16 cellular contexts compared by ENCODE assay signal in the genomic region with DNA sequence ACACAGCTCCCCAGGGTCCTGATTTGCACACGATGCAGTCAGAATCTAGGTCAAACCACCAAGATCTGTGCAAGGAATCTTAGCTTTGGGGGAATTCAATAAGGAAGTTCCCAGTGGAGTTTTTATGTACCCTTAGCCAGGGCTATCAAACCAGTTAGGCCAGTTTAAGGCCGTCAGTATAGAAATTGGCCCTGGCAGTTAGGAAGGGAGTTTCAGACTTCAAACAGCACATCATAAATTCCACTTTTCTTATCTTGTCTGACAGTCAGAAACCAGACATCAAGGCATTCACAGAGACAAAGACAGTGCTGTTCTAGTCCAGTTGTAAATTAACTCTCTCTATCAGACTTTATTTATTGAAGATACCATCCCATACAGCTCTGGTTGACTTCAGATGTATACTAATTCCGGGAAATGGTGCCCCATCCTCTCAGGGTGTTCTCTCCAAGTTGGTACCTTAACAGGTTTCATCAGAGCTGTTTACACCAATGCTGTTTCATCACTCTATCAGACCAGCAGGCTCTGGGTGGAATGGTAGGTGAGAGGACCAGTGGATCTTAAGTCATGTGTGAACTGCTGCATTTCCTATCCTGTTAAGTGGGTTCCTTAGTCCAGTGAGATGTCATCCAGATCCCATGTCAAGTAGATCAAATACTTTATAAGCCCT.
DNase-seq lines count a peak whose midpoint lies in the region; ATAC-seq and TF ChIP-seq lines count a peak whose summit lies in the region.
"Had no signal": no experiment of that assay in that cellular context is flagged by ENCODE, and none has a peak within 500 bp of the region (broad histone marks: within the 10 kb centered on the region; RNA-seq: fewer than 3 reads in every experiment).

No MANE protein-coding gene starts in this region.

- no peak overlapping the region for H2BK15ac ChIP-seq in mesendoderm (replicated peaks; ENCODE audit: low read depth)

- no peaks in the 10 kb centered on the region for H3K36me3 ChIP-seq in mesendoderm (ENCODE audit: control insufficient read depth, insufficient read depth, low read length)
- H3K36me3 ChIP-seq: thoracic aorta had no signal

- H3K27me3 ChIP-seq in mesendoderm (ENCODE audit: insufficient read depth, low read length, poor library complexity): no peaks in the 10 kb centered on the region

- no peak overlapping the region for H3K18ac ChIP-seq in mesendoderm (ENCODE audit: low read length)

- H3K79me2 ChIP-seq in mesendoderm (ENCODE audit: control insufficient read depth, insufficient read depth, low read length): no peaks in the 10 kb centered on the region

- H3K4me2 ChIP-seq in mesendoderm (ENCODE audit: low read length): no peak overlapping the region
- H3K4me2 ChIP-seq: A549 had no signal

- H3K4me3 ChIP-seq in mesendoderm (ENCODE audit: low read length): no peak overlapping the region
- H3K4me3 ChIP-seq: A549, thoracic aorta had no signal

- CTCF ChIA-PET in WTC11 (lab: Charles Lee): interaction anchor here (1.0 kb wide), 1 partner anchor 246 kb away, joined by 4 read pairs; no protein-coding TSS in a partner anchor

- H2BK5ac ChIP-seq in mesendoderm (ENCODE audit: low read length): no peak overlapping the region

- H3K79me1 ChIP-seq in mesendoderm (ENCODE audit: low read length): no peaks in the 10 kb centered on the region

- H2BK120ac ChIP-seq in mesendoderm (ENCODE audit: low read depth, low read length): no peak overlapping the region

- peaks cover 8% of the 10 kb centered on the region for H3K36me3 Mint-ChIP-seq in WTC11
- H3K36me3 Mint-ChIP-seq: activated CD4-positive, alpha-beta memory T cell treated with anti-CD3 and anti-CD28 coated beads for 36 hours had no signal

- POLR2A ChIA-PET in WTC11 (lab: Charles Lee): interaction anchor here (0.6 kb wide), 1 partner anchor 193 kb away, joined by 3 read pairs; no protein-coding TSS in a partner anchor

- H3K27me3 Mint-ChIP-seq in WTC11 (ENCODE audit: low read depth): peaks cover 6% of the 10 kb centered on the region; the same call in 1 of the 2 replicates
- H3K27me3 Mint-ChIP-seq: activated CD4-positive, alpha-beta memory T cell treated with anti-CD3 and anti-CD28 coated beads for 36 hours had no signal

- H3K27ac ChIP-seq in mesendoderm (ENCODE audit: low read depth, low read length): no peak overlapping the region
- H3K27ac ChIP-seq: A549, thoracic aorta had no signal

- H3K9me3 Mint-ChIP-seq in WTC11: peaks cover 9% of the 10 kb centered on the region
- H3K9me3 Mint-ChIP-seq: T-helper 2 cell treated with Interferon-gamma antibody and Interleukin-4, amounts not matched to agents 5 μg/mL and 100 μg/mL, for 36 hours had no signal

- no peak overlapping the region for H2AK5ac ChIP-seq in mesendoderm (ENCODE audit: low read length)

- no peak overlapping the region for H4K8ac ChIP-seq in mesendoderm (ENCODE audit: low read depth, low read length)

- peak; percentile 55 for ATAC-seq in WTC11
- ATAC-seq: A549, left ventricle myocardium superior, Panc1 had no signal

- no peak overlapping the region for H3K56ac ChIP-seq in mesendoderm (ENCODE audit: low read length)

- H3K4me3 Mint-ChIP-seq in WTC11: no peak overlapping the region
- H3K4me3 Mint-ChIP-seq: activated CD4-positive, alpha-beta memory T cell treated with anti-CD3 and anti-CD28 coated beads for 36 hours; T-helper 2 cell treated with Interferon-gamma antibody and Interleukin-4, amounts not matched to agents 5 μg/mL and 100 μg/mL, for 36 hours had no signal

- no peak overlapping the region for H3K9ac ChIP-seq in mesendoderm (ENCODE audit: low read length)

- H3K27ac Mint-ChIP-seq in WTC11: no peak overlapping the region
- H3K27ac Mint-ChIP-seq: activated CD4-positive, alpha-beta memory T cell treated with anti-CD3 and anti-CD28 coated beads for 36 hours; T-helper 2 cell treated with Interferon-gamma antibody and Interleukin-4, amounts not matched to agents 5 μg/mL and 100 μg/mL, for 36 hours had no signal

- H4K5ac ChIP-seq in mesendoderm (ENCODE audit: low read length): no peak overlapping the region

- no peak overlapping the region for H3K4ac ChIP-seq in mesendoderm (ENCODE audit: low read depth, low read length)

- H3K23ac ChIP-seq in mesendoderm (ENCODE audit: low read length): no peak overlapping the region

- TF ChIP-seq CTCF in WTC11 (IDR thresholded peaks at IDR 0.05): no peak

- H3K4me1 Mint-ChIP-seq in WTC11: peaks cover 45% of the 10 kb centered on the region

- peak; percentile 44 for DNase-seq in SIG-M5 treated with dmso at 0.1 percent for 504 hours (lab: John Stamatoyannopoulos, UW; ENCODE audit: unreplicated experiment)
- DNase-seq in SIG-M5 (lab: John Stamatoyannopoulos, UW): no peak
- no peak for DNase-seq in WTC11 (ENCODE audit: low spot score)
- peak; percentile 34 for DNase-seq in mesendoderm
- peak; percentile 56 for DNase-seq in ureter (ENCODE audit: low spot score)
- no peak for DNase-seq in activated CD4-positive, CD25-positive, alpha-beta regulatory T cell (lab: John Stamatoyannopoulos, UW)
- no peak for DNase-seq in NCI-H1436 (lab: John Stamatoyannopoulos, UW)
- DNase-seq in activated CD8-positive, alpha-beta memory T cell treated with anti-CD3 and anti-CD28 coated beads, Interleukin-2, amount 50 U/mL, for 4 hours: no peak
- DNase-seq: activated CD4-positive, alpha-beta memory T cell treated with anti-CD3 and anti-CD28 coated beads for 36 hours; activated effector memory CD4-positive, alpha-beta T cell treated with Interleukin-2 at 50 U/mL for 16 hours; COR-L47; left ventricle myocardium superior had no signal

- H3K4me1 ChIP-seq in mesendoderm (ENCODE audit: control insufficient read depth, low read depth, low read length): peaks cover 15% of the 10 kb centered on the region
- H3K4me1 ChIP-seq: A549 had no signal

- WGBS in mesendoderm (ENCODE audit: extremely low coverage, insufficient coverage, low lambda C conversion rate): no CpG with 5 or more reads among the region's 3 CpGs

TF ChIP-seq in WTC11, 78 proteins besides CTCF, POLR2A, EP300 and RAD21 (continues in another document):
- TF ChIP-seq GTF2I (CRISPR knock-in tag; conservative IDR thresholded peaks at IDR 0.05) (no peak), ZNF263 (CRISPR knock-in tag; IDR thresholded peaks at IDR 0.05; ENCODE audit: low read depth) (no peak), HMGXB4 (CRISPR knock-in tag; IDR thresholded peaks at IDR 0.05) (no peak), JUN (CRISPR knock-in tag; IDR thresholded peaks at IDR 0.05) (no peak), AR (CRISPR knock-in tag; IDR thresholded peaks at IDR 0.05) (no peak), CREM (CRISPR knock-in tag; IDR thresholded peaks at IDR 0.05) (no peak), NFATC4 (CRISPR knock-in tag; IDR thresholded peaks at IDR 0.05) (no peak), MYBL2 (CRISPR knock-in tag; IDR thresholded peaks at IDR 0.05) (no peak), FOXK1 (CRISPR knock-in tag; IDR thresholded peaks at IDR 0.05) (no peak)
- TF ChIP-seq, protein P1, sequence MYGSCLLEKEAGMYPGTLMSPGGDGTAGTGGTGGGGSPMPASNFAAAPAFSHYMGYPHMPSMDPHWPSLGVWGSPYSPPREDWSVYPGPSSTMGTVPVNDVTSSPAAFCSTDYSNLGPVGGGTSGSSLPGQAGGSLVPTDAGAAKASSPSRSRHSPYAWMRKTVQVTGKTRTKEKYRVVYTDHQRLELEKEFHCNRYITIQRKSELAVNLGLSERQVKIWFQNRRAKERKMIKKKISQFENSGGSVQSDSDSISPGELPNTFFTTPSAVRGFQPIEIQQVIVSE (CRISPR knock-in tag; IDR thresholded peaks at IDR 0.05; ENCODE audit: borderline replicate concordance): no peak

Comparison
In these comparisons a context has a peak if more than half of its experiments do, and no peak if none do; other contexts are left out.
1. DNase-seq: peak in SIG-M5 treated with dmso at 0.1 percent for 504 hours (single experiment), mesendoderm (single experiment) and ureter (single experiment); none in SIG-M5 (single experiment), WTC11 (single experiment), activated CD4-positive, CD25-positive, alpha-beta regulatory T cell (0 of 4), NCI-H1436 (single experiment) and activated CD8-positive, alpha-beta memory T cell treated with anti-CD3 and anti-CD28 coated beads, Interleukin-2, amount 50 U/mL, for 4 hours (single experiment).